In genomic region chr6:115495184-115495583, GRCh38 we compare ENCODE assay signal across 33 cellular contexts.
"Had no signal": no experiment of that assay in that cellular context is flagged by ENCODE, and none has a peak within 500 bp of the region (broad histone marks: within the 10 kb centered on the region; RNA-seq: fewer than 3 reads in every experiment).

No MANE protein-coding gene starts in this region.

- ATAC-seq: activated naive CD4-positive, alpha-beta T cell treated with anti-CD3 and anti-CD28 coated beads, Interleukin-2, amount 50 U/mL, for 72 hours; activated naive CD8-positive, alpha-beta T cell treated with anti-CD3 and anti-CD28 coated beads, Interleukin-2, amount 50 U/mL, for 24 hours; activated T-cell treated with anti-CD3 and anti-CD28 coated beads, Interleukin-2, amount 50 U/mL, for 4 hours; activated T-cell treated with anti-CD3 and anti-CD28 coated beads, Interleukin-2, amount 50 U/mL, for 72 hours; activated T-helper 17 cell treated with anti-CD3 and anti-CD28 coated beads, Interleukin-2, amount 50 U/mL, for 72 hours; body of pancreas had no signal

- H3K4me3 ChIP-seq: adrenal gland, ascending aorta, body of pancreas, breast epithelium, cardiac muscle cell had no signal

- DNase-seq: activated effector memory CD4-positive, alpha-beta T cell treated with anti-CD3 and anti-CD28 coated beads, Interleukin-2, amount 50 U/mL, for 16 hours; activated effector memory CD4-positive, alpha-beta T cell treated with Interleukin-2 at 50 U/mL for 16 hours; activated gamma-delta T cell; activated gamma-delta T cell treated with Interleukin-2 at 50 U/mL for 16 hours; activated naive CD4-positive, alpha-beta T cell; activated naive CD4-positive, alpha-beta T cell treated with anti-CD3 and anti-CD28 coated beads for 36 hours; activated naive CD4-positive, alpha-beta T cell treated with anti-CD3 and anti-CD28 coated beads, Interleukin-2, amount 10 ng/mL, durations not matched to agents 7 days and 5 days; activated naive CD4-positive, alpha-beta T cell treated with anti-CD3 and anti-CD28 coated beads, Interleukin-2, amount 50 U/mL, for 16 hours; activated naive CD4-positive, alpha-beta T cell treated with Interleukin-2 at 50 U/mL for 16 hours; activated naive CD8-positive, alpha-beta T cell treated with anti-CD3 and anti-CD28 coated beads for 36 hours; activated naive CD8-positive, alpha-beta T cell treated with anti-CD3 and anti-CD28 coated beads, Interleukin-2, amount 10 ng/mL, durations not matched to agents 7 days and 5 days; activated naive CD8-positive, alpha-beta T cell treated with anti-CD3 and anti-CD28 coated beads, Interleukin-2, amount 50 U/mL, for 24 hours; activated T-cell treated with anti-CD3 and anti-CD28 coated beads, Interleukin-2, amount 50 U/mL, for 4 hours; activated T-cell treated with anti-CD3 and anti-CD28 coated beads, Interleukin-2, amount 50 U/mL, for 48 hours; activated T-cell treated with anti-CD3 and anti-CD28 coated beads, Interleukin-2, amount 50 U/mL, for 72 hours; adrenal gland; amniotic stem cell; amygdala; anterior cingulate cortex; aorta; body of pancreas; brain microvascular endothelial cell; caudate nucleus; central memory CD4-positive, alpha-beta T cell; cerebellar nuclear complex had no signal

- FAIRE-seq: astrocyte, bronchial epithelial cell, colon had no signal

- H3K4me1 ChIP-seq: adrenal gland, ascending aorta, body of pancreas, breast epithelium had no signal

- H3K9me3 ChIP-seq: adrenal gland, body of pancreas had no signal

- H3K27ac ChIP-seq: adrenal gland, ascending aorta, body of pancreas, brain microvascular endothelial cell, breast epithelium, cardiac muscle cell had no signal

- H3K36me3 ChIP-seq: adrenal gland, ascending aorta, brain microvascular endothelial cell, breast epithelium, cardiac muscle cell had no signal

- H3K27me3 ChIP-seq: adrenal gland, ascending aorta, body of pancreas, brain microvascular endothelial cell, breast epithelium, cardiac muscle cell had no signal
